Comparison of ENCODE assay signal across 1 cellular context in the genomic region with DNA sequence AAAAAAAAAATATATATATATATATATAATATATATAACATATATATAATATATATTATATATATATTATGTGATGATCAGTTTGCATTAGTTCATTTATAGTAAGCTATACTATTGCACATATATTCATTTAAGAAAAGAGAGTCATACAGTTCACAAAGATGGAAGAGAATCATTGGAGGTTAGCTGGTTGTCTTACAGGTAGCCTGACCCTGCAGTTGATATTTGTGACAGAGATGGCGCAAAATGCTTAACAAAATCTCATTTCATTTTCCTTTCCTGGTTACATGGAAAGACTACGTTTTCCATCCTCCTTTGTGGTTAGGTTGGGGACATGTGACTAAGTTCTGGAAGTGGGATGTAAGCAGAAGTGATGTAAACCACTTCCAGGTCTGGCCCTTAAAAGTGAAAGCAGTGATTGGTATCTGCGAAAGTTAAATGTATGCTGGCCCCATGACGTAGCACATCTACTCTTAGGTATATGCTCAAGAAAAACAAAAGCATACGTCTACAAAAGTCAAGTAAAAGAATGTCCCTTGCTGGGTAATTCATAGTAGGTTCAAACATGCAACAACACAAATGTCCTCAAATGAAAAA.
TF ChIP-seq lines count a peak whose summit lies in the region.

No MANE protein-coding gene starts in this region.

TF ChIP-seq in K562, 482 proteins besides CTCF, POLR2A, EP300 and RAD21 (continued from another document):
- TF ChIP-seq, protein P1, sequence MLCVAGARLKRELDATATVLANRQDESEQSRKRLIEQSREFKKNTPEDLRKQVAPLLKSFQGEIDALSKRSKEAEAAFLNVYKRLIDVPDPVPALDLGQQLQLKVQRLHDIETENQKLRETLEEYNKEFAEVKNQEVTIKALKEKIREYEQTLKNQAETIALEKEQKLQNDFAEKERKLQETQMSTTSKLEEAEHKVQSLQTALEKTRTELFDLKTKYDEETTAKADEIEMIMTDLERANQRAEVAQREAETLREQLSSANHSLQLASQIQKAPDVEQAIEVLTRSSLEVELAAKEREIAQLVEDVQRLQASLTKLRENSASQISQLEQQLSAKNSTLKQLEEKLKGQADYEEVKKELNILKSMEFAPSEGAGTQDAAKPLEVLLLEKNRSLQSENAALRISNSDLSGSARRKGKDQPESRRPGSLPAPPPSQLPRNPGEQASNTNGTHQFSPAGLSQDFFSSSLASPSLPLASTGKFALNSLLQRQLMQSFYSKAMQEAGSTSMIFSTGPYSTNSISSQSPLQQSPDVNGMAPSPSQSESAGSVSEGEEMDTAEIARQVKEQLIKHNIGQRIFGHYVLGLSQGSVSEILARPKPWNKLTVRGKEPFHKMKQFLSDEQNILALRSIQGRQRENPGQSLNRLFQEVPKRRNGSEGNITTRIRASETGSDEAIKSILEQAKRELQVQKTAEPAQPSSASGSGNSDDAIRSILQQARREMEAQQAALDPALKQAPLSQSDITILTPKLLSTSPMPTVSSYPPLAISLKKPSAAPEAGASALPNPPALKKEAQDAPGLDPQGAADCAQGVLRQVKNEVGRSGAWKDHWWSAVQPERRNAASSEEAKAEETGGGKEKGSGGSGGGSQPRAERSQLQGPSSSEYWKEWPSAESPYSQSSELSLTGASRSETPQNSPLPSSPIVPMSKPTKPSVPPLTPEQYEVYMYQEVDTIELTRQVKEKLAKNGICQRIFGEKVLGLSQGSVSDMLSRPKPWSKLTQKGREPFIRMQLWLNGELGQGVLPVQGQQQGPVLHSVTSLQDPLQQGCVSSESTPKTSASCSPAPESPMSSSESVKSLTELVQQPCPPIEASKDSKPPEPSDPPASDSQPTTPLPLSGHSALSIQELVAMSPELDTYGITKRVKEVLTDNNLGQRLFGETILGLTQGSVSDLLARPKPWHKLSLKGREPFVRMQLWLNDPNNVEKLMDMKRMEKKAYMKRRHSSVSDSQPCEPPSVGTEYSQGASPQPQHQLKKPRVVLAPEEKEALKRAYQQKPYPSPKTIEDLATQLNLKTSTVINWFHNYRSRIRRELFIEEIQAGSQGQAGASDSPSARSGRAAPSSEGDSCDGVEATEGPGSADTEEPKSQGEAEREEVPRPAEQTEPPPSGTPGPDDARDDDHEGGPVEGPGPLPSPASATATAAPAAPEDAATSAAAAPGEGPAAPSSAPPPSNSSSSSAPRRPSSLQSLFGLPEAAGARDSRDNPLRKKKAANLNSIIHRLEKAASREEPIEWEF (CRISPR knock-in tag; IDR thresholded peaks at IDR 0.05): no peak
- no peak for TF ChIP-seq RBBP5 (IDR thresholded peaks at IDR 0.05; ENCODE audit: borderline replicate concordance, insufficient read depth, low read length, poor library complexity, severe bottlenecking)
- no peak for TF ChIP-seq ZNF589 (CRISPR knock-in tag; IDR thresholded peaks at IDR 0.05; ENCODE audit: low read depth)
- TF ChIP-seq, protein P2, sequence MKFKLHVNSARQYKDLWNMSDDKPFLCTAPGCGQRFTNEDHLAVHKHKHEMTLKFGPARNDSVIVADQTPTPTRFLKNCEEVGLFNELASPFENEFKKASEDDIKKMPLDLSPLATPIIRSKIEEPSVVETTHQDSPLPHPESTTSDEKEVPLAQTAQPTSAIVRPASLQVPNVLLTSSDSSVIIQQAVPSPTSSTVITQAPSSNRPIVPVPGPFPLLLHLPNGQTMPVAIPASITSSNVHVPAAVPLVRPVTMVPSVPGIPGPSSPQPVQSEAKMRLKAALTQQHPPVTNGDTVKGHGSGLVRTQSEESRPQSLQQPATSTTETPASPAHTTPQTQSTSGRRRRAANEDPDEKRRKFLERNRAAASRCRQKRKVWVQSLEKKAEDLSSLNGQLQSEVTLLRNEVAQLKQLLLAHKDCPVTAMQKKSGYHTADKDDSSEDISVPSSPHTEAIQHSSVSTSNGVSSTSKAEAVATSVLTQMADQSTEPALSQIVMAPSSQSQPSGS (CRISPR knock-in tag; IDR thresholded peaks at IDR 0.05): no peak
- peak in 1 of 2 experiments; percentile 64; a peak in 2 of 4 replicates for TF ChIP-seq FOXK2 (conservative IDR thresholded peaks at IDR 0.05 in 1 of 2, IDR thresholded peaks at IDR 0.05 in 1 of 2; ENCODE audit: low read depth in 2 of 2)
- TF ChIP-seq YBX1 (IDR thresholded peaks at IDR 0.05): no peak
- TF ChIP-seq FOXM1 (IDR thresholded peaks at IDR 0.05; ENCODE audit: low read depth): peak; percentile 62; the same call in 1 of the 2 replicates
- TF ChIP-seq FOXM1 (CRISPR knock-in tag; IDR thresholded peaks at IDR 0.05; ENCODE audit: low read depth): no peak
- TF ChIP-seq NONO (IDR thresholded peaks at IDR 0.05; ENCODE audit: low read depth in 2 of 2, low read length in 1 of 2): no peak
- TF ChIP-seq, protein P3, sequence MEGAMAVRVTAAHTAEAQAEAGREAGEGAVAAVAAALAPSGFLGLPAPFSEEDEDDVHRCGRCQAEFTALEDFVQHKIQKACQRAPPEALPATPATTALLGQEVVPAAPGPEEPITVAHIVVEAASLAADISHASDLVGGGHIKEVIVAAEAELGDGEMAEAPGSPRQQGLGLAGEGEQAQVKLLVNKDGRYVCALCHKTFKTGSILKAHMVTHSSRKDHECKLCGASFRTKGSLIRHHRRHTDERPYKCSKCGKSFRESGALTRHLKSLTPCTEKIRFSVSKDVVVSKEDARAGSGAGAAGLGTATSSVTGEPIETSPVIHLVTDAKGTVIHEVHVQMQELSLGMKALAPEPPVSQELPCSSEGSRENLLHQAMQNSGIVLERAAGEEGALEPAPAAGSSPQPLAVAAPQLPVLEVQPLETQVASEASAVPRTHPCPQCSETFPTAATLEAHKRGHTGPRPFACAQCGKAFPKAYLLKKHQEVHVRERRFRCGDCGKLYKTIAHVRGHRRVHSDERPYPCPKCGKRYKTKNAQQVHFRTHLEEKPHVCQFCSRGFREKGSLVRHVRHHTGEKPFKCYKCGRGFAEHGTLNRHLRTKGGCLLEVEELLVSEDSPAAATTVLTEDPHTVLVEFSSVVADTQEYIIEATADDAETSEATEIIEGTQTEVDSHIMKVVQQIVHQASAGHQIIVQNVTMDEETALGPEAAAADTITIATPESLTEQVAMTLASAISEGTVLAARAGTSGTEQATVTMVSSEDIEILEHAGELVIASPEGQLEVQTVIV (CRISPR knock-in tag; IDR thresholded peaks at IDR 0.05; ENCODE audit: borderline replicate concordance): no peak
- no peak for TF ChIP-seq ZBTB1 (CRISPR knock-in tag; IDR thresholded peaks at IDR 0.05; ENCODE audit: borderline replicate concordance, low read depth)
- no peak for TF ChIP-seq HMG20A (CRISPR knock-in tag; conservative IDR thresholded peaks at IDR 0.05)
- TF ChIP-seq, protein P4, sequence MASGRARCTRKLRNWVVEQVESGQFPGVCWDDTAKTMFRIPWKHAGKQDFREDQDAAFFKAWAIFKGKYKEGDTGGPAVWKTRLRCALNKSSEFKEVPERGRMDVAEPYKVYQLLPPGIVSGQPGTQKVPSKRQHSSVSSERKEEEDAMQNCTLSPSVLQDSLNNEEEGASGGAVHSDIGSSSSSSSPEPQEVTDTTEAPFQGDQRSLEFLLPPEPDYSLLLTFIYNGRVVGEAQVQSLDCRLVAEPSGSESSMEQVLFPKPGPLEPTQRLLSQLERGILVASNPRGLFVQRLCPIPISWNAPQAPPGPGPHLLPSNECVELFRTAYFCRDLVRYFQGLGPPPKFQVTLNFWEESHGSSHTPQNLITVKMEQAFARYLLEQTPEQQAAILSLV (tag; IDR thresholded peaks at IDR 0.05): no peak
- TF ChIP-seq BCL6 (CRISPR knock-in tag; IDR thresholded peaks at IDR 0.05): no peak
- no peak for TF ChIP-seq POLR2B (IDR thresholded peaks at IDR 0.05; ENCODE audit: low read depth, partially characterized antibody)
- TF ChIP-seq, protein P5, sequence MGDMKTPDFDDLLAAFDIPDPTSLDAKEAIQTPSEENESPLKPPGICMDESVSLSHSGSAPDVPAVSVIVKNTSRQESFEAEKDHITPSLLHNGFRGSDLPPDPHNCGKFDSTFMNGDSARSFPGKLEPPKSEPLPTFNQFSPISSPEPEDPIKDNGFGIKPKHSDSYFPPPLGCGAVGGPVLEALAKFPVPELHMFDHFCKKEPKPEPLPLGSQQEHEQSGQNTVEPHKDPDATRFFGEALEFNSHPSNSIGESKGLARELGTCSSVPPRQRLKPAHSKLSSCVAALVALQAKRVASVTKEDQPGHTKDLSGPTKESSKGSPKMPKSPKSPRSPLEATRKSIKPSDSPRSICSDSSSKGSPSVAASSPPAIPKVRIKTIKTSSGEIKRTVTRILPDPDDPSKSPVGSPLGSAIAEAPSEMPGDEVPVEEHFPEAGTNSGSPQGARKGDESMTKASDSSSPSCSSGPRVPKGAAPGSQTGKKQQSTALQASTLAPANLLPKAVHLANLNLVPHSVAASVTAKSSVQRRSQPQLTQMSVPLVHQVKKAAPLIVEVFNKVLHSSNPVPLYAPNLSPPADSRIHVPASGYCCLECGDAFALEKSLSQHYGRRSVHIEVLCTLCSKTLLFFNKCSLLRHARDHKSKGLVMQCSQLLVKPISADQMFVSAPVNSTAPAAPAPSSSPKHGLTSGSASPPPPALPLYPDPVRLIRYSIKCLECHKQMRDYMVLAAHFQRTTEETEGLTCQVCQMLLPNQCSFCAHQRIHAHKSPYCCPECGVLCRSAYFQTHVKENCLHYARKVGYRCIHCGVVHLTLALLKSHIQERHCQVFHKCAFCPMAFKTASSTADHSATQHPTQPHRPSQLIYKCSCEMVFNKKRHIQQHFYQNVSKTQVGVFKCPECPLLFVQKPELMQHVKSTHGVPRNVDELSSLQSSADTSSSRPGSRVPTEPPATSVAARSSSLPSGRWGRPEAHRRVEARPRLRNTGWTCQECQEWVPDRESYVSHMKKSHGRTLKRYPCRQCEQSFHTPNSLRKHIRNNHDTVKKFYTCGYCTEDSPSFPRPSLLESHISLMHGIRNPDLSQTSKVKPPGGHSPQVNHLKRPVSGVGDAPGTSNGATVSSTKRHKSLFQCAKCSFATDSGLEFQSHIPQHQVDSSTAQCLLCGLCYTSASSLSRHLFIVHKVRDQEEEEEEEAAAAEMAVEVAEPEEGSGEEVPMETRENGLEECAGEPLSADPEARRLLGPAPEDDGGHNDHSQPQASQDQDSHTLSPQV (IDR thresholded peaks at IDR 0.05): 0 out of 2 replicates have a peak, but pooled peaks have one; percentile 27
- no peak for TF ChIP-seq JUND (IDR thresholded peaks at IDR 0.05; ENCODE audit: borderline replicate concordance, low read depth, low read length)
- TF ChIP-seq JUND (tag; IDR thresholded peaks at IDR 0.05; ENCODE audit: borderline replicate concordance, low read depth, low read length): peak; percentile 53; the same call in 2 of the 3 replicates
- TF ChIP-seq NFE2L1 (tag; IDR thresholded peaks at IDR 0.05; ENCODE audit: borderline replicate concordance, low read depth): peak; percentile 47; the same call in 1 of the 2 replicates
- TF ChIP-seq, protein P6, sequence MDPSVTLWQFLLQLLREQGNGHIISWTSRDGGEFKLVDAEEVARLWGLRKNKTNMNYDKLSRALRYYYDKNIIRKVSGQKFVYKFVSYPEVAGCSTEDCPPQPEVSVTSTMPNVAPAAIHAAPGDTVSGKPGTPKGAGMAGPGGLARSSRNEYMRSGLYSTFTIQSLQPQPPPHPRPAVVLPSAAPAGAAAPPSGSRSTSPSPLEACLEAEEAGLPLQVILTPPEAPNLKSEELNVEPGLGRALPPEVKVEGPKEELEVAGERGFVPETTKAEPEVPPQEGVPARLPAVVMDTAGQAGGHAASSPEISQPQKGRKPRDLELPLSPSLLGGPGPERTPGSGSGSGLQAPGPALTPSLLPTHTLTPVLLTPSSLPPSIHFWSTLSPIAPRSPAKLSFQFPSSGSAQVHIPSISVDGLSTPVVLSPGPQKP (CRISPR knock-in tag; IDR thresholded peaks at IDR 0.05): no peak
- no peak for TF ChIP-seq ASH1L (IDR thresholded peaks at IDR 0.05; ENCODE audit: borderline replicate concordance, low read depth, partially characterized antibody)
- TF ChIP-seq XRCC5 (IDR thresholded peaks at IDR 0.05; ENCODE audit: low read depth, low read length): no peak
- no peak for TF ChIP-seq XRCC4 (IDR thresholded peaks at IDR 0.05; ENCODE audit: extremely low read depth, insufficient read depth, insufficient read length)
- TF ChIP-seq, protein P7, sequence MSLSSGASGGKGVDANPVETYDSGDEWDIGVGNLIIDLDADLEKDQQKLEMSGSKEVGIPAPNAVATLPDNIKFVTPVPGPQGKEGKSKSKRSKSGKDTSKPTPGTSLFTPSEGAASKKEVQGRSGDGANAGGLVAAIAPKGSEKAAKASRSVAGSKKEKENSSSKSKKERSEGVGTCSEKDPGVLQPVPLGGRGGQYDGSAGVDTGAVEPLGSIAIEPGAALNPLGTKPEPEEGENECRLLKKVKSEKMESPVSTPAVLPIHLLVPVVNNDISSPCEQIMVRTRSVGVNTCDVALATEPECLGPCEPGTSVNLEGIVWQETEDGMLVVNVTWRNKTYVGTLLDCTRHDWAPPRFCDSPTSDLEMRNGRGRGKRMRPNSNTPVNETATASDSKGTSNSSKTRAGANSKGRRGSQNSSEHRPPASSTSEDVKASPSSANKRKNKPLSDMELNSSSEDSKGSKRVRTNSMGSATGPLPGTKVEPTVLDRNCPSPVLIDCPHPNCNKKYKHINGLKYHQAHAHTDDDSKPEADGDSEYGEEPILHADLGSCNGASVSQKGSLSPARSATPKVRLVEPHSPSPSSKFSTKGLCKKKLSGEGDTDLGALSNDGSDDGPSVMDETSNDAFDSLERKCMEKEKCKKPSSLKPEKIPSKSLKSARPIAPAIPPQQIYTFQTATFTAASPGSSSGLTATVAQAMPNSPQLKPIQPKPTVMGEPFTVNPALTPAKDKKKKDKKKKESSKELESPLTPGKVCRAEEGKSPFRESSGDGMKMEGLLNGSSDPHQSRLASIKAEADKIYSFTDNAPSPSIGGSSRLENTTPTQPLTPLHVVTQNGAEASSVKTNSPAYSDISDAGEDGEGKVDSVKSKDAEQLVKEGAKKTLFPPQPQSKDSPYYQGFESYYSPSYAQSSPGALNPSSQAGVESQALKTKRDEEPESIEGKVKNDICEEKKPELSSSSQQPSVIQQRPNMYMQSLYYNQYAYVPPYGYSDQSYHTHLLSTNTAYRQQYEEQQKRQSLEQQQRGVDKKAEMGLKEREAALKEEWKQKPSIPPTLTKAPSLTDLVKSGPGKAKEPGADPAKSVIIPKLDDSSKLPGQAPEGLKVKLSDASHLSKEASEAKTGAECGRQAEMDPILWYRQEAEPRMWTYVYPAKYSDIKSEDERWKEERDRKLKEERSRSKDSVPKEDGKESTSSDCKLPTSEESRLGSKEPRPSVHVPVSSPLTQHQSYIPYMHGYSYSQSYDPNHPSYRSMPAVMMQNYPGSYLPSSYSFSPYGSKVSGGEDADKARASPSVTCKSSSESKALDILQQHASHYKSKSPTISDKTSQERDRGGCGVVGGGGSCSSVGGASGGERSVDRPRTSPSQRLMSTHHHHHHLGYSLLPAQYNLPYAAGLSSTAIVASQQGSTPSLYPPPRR (CRISPR knock-in tag; IDR thresholded peaks at IDR 0.05; ENCODE audit: borderline replicate concordance): no peak
- TF ChIP-seq, protein P8, sequence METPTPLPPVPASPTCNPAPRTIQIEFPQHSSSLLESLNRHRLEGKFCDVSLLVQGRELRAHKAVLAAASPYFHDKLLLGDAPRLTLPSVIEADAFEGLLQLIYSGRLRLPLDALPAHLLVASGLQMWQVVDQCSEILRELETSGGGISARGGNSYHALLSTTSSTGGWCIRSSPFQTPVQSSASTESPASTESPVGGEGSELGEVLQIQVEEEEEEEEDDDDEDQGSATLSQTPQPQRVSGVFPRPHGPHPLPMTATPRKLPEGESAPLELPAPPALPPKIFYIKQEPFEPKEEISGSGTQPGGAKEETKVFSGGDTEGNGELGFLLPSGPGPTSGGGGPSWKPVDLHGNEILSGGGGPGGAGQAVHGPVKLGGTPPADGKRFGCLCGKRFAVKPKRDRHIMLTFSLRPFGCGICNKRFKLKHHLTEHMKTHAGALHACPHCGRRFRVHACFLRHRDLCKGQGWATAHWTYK (CRISPR knock-in tag; IDR thresholded peaks at IDR 0.05): no peak
- no peak for TF ChIP-seq ZNF146 (CRISPR knock-in tag; IDR thresholded peaks at IDR 0.05; ENCODE audit: unreplicated experiment)
- no peak for TF ChIP-seq ATF1 (CRISPR knock-in tag; IDR thresholded peaks at IDR 0.05)
- peak; percentile 78 for TF ChIP-seq ATF1 (tag; IDR thresholded peaks at IDR 0.05)
- no peak for TF ChIP-seq ZNF311 (CRISPR knock-in tag; IDR thresholded peaks at IDR 0.05)
